In the genomic region with DNA sequence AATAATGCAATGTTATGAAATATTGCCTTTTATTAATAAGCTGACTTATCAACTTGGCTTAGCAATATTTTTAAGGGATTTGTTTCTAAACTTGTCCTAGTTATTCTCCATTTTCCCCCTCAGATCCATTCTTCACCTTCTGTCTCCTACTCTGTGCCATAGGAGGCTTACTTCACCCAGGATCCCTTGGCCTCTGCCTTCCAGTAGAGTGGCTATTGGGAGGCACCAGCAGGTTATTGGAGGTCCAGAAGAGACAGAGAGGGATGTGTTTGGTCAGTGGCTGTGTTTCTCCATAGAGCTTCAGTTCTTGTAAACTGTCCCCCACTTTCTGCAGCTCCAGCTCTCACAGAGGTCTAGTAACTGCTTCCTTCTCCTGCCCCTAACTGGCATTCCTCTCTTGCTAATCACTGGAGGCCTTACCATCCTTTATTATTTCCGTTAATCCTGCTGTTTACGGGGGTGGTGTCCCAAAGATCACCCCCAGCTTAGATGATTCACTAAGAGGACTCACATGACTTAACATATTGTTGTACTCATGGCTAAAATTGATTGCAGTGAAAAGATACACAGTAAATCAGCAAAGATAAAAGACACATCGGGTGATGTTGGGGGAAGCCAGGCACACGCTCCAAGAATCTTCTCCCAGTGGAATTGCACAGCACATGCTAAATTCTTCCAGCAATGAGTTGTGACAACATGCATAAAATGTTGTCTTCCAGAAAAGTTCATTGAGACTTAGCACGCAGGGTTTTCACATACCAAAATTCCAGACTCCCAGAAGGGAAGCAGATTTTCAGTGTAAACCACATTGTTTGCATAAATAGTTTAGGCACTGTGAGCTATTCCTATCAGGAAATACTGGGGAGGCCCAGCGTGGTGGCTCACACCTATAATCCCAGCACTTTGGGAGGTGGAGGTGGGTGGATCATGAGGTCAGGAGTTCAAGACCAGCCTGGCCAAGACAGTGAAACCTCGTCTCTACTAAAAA, we compare ENCODE assay signal across 13 cellular contexts.
A peak's percentile ranks its signal among the peaks of the same experiment; 100 is the strongest.
DNase-seq lines count a peak whose midpoint lies in the region; TF ChIP-seq lines count a peak whose summit lies in the region.
"Had no signal": no experiment of that assay in that cellular context is flagged by ENCODE, and none has a peak within 500 bp of the region (broad histone marks: within the 10 kb centered on the region; RNA-seq: fewer than 3 reads in every experiment).

No MANE protein-coding gene starts in this region.

- peaks cover under 1% of the 10 kb centered on the region for H3K9me3 ChIP-seq in mesodermal cell (ENCODE audit: control insufficient read depth, low read length)
- H3K9me3 ChIP-seq: upper lobe of left lung had no signal

- no peak overlapping the region for H3K4me3 Mint-ChIP-seq in chondrocyte (ENCODE audit: unreplicated experiment)
- H3K4me3 Mint-ChIP-seq: CD4-positive, CD25-positive, alpha-beta regulatory T cell had no signal

- H3K4me1 ChIP-seq in mesodermal cell (ENCODE audit: control insufficient read depth, insufficient read depth, low read length, poor library complexity, severe bottlenecking) = peaks cover 16% of the 10 kb centered on the region
- H3K4me1 ChIP-seq: upper lobe of left lung had no signal

- H3K4me1 Mint-ChIP-seq in chondrocyte (ENCODE audit: low read depth) = peaks cover 31% of the 10 kb centered on the region
- H3K4me1 Mint-ChIP-seq: CD4-positive, CD25-positive, alpha-beta regulatory T cell had no signal

- H3K27ac ChIP-seq in mesodermal cell (ENCODE audit: low read depth, low read length, severe bottlenecking) = peak overlapping the region; percentile 77
- H3K27ac ChIP-seq: upper lobe of left lung had no signal

- peak overlapping the region; percentile 88 for H3K27ac Mint-ChIP-seq in chondrocyte (ENCODE audit: unreplicated experiment)
- H3K27ac Mint-ChIP-seq: CD4-positive, CD25-positive, alpha-beta regulatory T cell had no signal

- H3K4me3 ChIP-seq in mesodermal cell (ENCODE audit: extremely low read depth, insufficient read depth, low read length, poor library complexity, severe bottlenecking) = no peak overlapping the region
- H3K4me3 ChIP-seq: upper lobe of left lung had no signal

- H3K36me3 Mint-ChIP-seq in chondrocyte (ENCODE audit: low read depth) = no peaks in the 10 kb centered on the region
- H3K36me3 Mint-ChIP-seq: CD4-positive, CD25-positive, alpha-beta regulatory T cell had no signal

- no peaks in the 10 kb centered on the region for H3K27me3 Mint-ChIP-seq in chondrocyte (ENCODE audit: low read depth)

- DNase-seq in AG08396 (ENCODE audit: low spot score) = peak; percentile 67
- peak; percentile 99 for DNase-seq in LHCN-M2 (ENCODE audit: low read depth)
- DNase-seq in chondrocyte (ENCODE audit: low spot score) = no peak
- no peak for DNase-seq in NOMO-1 (lab: John Stamatoyannopoulos, UW; ENCODE audit: unreplicated experiment in 2 of 2)
- DNase-seq in ecto neural progenitor cell (ENCODE audit: low spot score) = no peak
- no peak for DNase-seq in D341Med (ENCODE audit: low spot score)
- DNase-seq in NCI-H146 treated with DMSO at 0.1 percent for 48 hours (lab: John Stamatoyannopoulos, UW; ENCODE audit: unreplicated experiment) = no peak
- DNase-seq: caudate nucleus; CD4-positive, CD25-positive, alpha-beta regulatory T cell; kidney; stimulated activated CD4-positive, alpha-beta T cell treated with anti-CD3 and anti-CD28 coated beads, Interleukin-1b, Interleukin-23, amount 100 ng/mL, for 48 hours; upper lobe of left lung had no signal

- no peaks in the 10 kb centered on the region for H3K36me3 ChIP-seq in mesodermal cell (ENCODE audit: control insufficient read depth, insufficient read depth, low read length)
- H3K36me3 ChIP-seq: upper lobe of left lung had no signal

- no peak for TF ChIP-seq CTCF in chondrocyte (IDR thresholded peaks at IDR 0.05)

- peaks cover 14% of the 10 kb centered on the region for H3K9me3 Mint-ChIP-seq in chondrocyte (ENCODE audit: low read depth)
- H3K9me3 Mint-ChIP-seq: CD4-positive, CD25-positive, alpha-beta regulatory T cell had no signal

- whole genome bisulfite sequencing in mesodermal cell (ENCODE audit: insufficient coverage in 2 of 2), 2 experiments = 77 to 78% methylated on average over 4 to 5 of the region's 7 CpGs

Comparison
In these comparisons a context has a peak if more than half of its experiments do, and no peak if none do; other contexts are left out.
1. DNase-seq: peak in AG08396 (single experiment) and LHCN-M2 (single experiment); none in chondrocyte (single experiment), NOMO-1 (0 of 2), ecto neural progenitor cell (single experiment), D341Med (single experiment) and NCI-H146 treated with DMSO at 0.1 percent for 48 hours (single experiment).